8 cellular contexts compared by ENCODE assay signal in genomic region chr1:150875197-150876110, GRCh38. TPM values are rescaled to one million over a fixed set of nuclear protein-coding genes. Genes with fewer than 3 reads are reported as not detected.
DNase-seq lines count a peak whose midpoint lies in the region; ATAC-seq and TF ChIP-seq lines count a peak whose summit lies in the region.

No MANE protein-coding gene starts in this region.

- H3K9me3 Mint-ChIP-seq in activated naive CD8-positive, alpha-beta T cell (ENCODE audit: low read depth): no peaks in the 10 kb centered on the region

- CTCF ChIA-PET in HEK293T (lab: Yijun Ruan, JAX): interaction anchor here (1.7 kb wide), 1 partner anchor 47 kb away, joined by 4 read pairs; no protein-coding TSS in a partner anchor

- peak; percentile 39 for DNase-seq in HEK293T (ENCODE audit: extremely low spot score)
- peak; percentile 20 for DNase-seq in hepatocyte (ENCODE audit: low spot score)
- DNase-seq in skeletal muscle cell (ENCODE audit: low read depth): no peak
- DNase-seq in NCI-H146 (lab: John Stamatoyannopoulos, UW): no peak
- no peak for DNase-seq in OCI-M2 (lab: John Stamatoyannopoulos, UW; ENCODE audit: unreplicated experiment)

- H3K9ac ChIP-seq in BLaER1: peak overlapping the region; percentile 80

- peaks cover 27% of the 10 kb centered on the region for H3K4me1 ChIP-seq in BLaER1
- peaks cover 11% of the 10 kb centered on the region for H3K4me1 ChIP-seq in hepatocyte (ENCODE audit: insufficient read depth)

- H3K79me2 ChIP-seq in hepatocyte: peaks cover 52% of the 10 kb centered on the region

- H3K4me3 ChIP-seq in BLaER1 (peak overlapping the region; percentile 79), hepatocyte (peak overlapping the region; percentile 66), skeletal muscle cell (ENCODE audit: low read depth, low read length) (peak overlapping the region; percentile 70)

- peak overlapping the region; percentile 96 for H3K4me2 ChIP-seq in BLaER1
- peak overlapping the region; percentile 85 for H3K4me2 ChIP-seq in hepatocyte

- H3K27me3 Mint-ChIP-seq in activated naive CD8-positive, alpha-beta T cell: no peaks in the 10 kb centered on the region

- H4K20me1 ChIP-seq in BLaER1 (no peaks in the 10 kb centered on the region), hepatocyte (ENCODE audit: insufficient read depth, poor library complexity, severe bottlenecking) (peaks cover 11% of the 10 kb centered on the region)

- no peaks in the 10 kb centered on the region for H3K9me2 ChIP-seq in hepatocyte (replicated peaks; ENCODE audit: insufficient read depth)

- H3K9me3 ChIP-seq in BLaER1 (no peaks in the 10 kb centered on the region), hepatocyte (ENCODE audit: low read depth) (no peaks in the 10 kb centered on the region)

- WGBS in hepatocyte (ENCODE audit: low lambda C conversion rate, missing lambda C conversion rate): 18% methylated on average over 17 of the region's 17 CpGs

- peak overlapping the region; percentile 79 for H3K27ac ChIP-seq in BLaER1
- peak overlapping the region; percentile 91 for H3K27ac ChIP-seq in hepatocyte

- peak overlapping the region; percentile 86 for H3K27ac Mint-ChIP-seq in activated naive CD8-positive, alpha-beta T cell

- H3K36me3 ChIP-seq in BLaER1 (peaks cover 13% of the 10 kb centered on the region; the same call in 1 of the 2 replicates), hepatocyte (replicated peaks; ENCODE audit: insufficient read depth, low read depth) (no peaks in the 10 kb centered on the region)

- peak overlapping the region; percentile 95 for H3K4me3 Mint-ChIP-seq in activated naive CD8-positive, alpha-beta T cell

- no peaks in the 10 kb centered on the region for H3K27me3 ChIP-seq in BLaER1
- H3K27me3 ChIP-seq in hepatocyte: no peaks in the 10 kb centered on the region

- H2AFZ ChIP-seq in hepatocyte: peak overlapping the region; percentile 70

- H3K4me1 Mint-ChIP-seq in activated naive CD8-positive, alpha-beta T cell (ENCODE audit: low read depth): peaks cover 36% of the 10 kb centered on the region

- POLR2A ChIA-PET in HEK293T (lab: Yijun Ruan, JAX): interaction anchor here (1.0 kb wide), 1 partner anchor 26 kb away, joined by 3 read pairs; no protein-coding TSS in a partner anchor

- H3K36me3 Mint-ChIP-seq in activated naive CD8-positive, alpha-beta T cell: no peaks in the 10 kb centered on the region

- no peak for ATAC-seq in GM19324 (IDR thresholded peaks at IDR 0.05; ENCODE audit: low FRiP score, unreplicated experiment)

- TF ChIP-seq CTCF in hepatocyte (IDR thresholded peaks at IDR 0.05; ENCODE audit: poor library complexity): no peak

TF ChIP-seq in HEK293T, 16 proteins besides CTCF, POLR2A, EP300 and RAD21:
- TF ChIP-seq FOXK2 (IDR thresholded peaks at IDR 0.05): no peak
- TF ChIP-seq ZNF384 (IDR thresholded peaks at IDR 0.05): no peak
- TF ChIP-seq CTBP1 (IDR thresholded peaks at IDR 0.05; ENCODE audit: borderline replicate concordance): no peak

RNA-seq across cellular contexts. Expression of gene ARNT, which starts 0.9 kb away (rescaled TPM):
- total RNA-seq in hepatocyte: 32.9 and 42.1 TPM in 2 replicates
- polyA plus RNA-seq in hepatocyte: 26.9 and 35.6 TPM in 2 replicates

RNA-seq across cellular contexts. Expression of gene CTXND2, which starts 11.5 kb away (rescaled TPM):
- total RNA-seq in hepatocyte: not detected in 2 replicates
- polyA plus RNA-seq in hepatocyte: 0.16 TPM in 1 of 2 replicates, not detected in the other

RNA-seq across cellular contexts. Expression of gene SETDB1, which starts 50.7 kb away (rescaled TPM):
- total RNA-seq in hepatocyte: 33.7 and 41.4 TPM in 2 replicates
- polyA plus RNA-seq in hepatocyte: 10.7 and 12.9 TPM in 2 replicates

Comparison
In these comparisons a context has a peak if more than half of its experiments do, and no peak if none do; other contexts are left out.
1. DNase-seq: peak in HEK293T (single experiment) and hepatocyte (single experiment); none in skeletal muscle cell (single experiment), NCI-H146 (single experiment) and OCI-M2 (single experiment).
2. Peak in every context shown above with its lines, with median percentiles within 50 percentile points of each other: H3K4me3 ChIP-seq.